In the genomic region with DNA sequence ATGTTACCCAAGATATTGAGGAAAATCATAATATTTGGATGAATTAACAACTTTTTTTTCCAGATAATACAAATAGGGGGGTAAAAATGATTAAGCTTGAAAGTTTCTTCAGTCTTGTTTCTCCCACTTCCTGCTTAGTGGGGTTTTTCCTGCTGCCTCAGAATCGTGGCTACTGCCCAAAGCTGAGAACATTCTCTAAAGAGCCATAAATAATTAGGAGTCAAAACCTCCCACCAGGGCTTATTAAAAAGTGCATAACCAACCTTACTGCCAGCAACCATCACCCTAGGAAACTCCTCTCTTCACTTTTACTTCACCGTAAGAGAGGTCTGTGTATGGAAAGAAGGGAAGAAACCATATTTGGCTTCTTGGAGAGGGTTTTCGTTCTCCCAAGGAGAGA, we compare ENCODE assay signal across 1 cellular context.
TF ChIP-seq lines count a peak whose summit lies in the region.

No MANE protein-coding gene starts in this region.

TF ChIP-seq in GM23338, 12 proteins besides CTCF, POLR2A, EP300 and RAD21 (continued from another document):
- TF ChIP-seq, protein P1, sequence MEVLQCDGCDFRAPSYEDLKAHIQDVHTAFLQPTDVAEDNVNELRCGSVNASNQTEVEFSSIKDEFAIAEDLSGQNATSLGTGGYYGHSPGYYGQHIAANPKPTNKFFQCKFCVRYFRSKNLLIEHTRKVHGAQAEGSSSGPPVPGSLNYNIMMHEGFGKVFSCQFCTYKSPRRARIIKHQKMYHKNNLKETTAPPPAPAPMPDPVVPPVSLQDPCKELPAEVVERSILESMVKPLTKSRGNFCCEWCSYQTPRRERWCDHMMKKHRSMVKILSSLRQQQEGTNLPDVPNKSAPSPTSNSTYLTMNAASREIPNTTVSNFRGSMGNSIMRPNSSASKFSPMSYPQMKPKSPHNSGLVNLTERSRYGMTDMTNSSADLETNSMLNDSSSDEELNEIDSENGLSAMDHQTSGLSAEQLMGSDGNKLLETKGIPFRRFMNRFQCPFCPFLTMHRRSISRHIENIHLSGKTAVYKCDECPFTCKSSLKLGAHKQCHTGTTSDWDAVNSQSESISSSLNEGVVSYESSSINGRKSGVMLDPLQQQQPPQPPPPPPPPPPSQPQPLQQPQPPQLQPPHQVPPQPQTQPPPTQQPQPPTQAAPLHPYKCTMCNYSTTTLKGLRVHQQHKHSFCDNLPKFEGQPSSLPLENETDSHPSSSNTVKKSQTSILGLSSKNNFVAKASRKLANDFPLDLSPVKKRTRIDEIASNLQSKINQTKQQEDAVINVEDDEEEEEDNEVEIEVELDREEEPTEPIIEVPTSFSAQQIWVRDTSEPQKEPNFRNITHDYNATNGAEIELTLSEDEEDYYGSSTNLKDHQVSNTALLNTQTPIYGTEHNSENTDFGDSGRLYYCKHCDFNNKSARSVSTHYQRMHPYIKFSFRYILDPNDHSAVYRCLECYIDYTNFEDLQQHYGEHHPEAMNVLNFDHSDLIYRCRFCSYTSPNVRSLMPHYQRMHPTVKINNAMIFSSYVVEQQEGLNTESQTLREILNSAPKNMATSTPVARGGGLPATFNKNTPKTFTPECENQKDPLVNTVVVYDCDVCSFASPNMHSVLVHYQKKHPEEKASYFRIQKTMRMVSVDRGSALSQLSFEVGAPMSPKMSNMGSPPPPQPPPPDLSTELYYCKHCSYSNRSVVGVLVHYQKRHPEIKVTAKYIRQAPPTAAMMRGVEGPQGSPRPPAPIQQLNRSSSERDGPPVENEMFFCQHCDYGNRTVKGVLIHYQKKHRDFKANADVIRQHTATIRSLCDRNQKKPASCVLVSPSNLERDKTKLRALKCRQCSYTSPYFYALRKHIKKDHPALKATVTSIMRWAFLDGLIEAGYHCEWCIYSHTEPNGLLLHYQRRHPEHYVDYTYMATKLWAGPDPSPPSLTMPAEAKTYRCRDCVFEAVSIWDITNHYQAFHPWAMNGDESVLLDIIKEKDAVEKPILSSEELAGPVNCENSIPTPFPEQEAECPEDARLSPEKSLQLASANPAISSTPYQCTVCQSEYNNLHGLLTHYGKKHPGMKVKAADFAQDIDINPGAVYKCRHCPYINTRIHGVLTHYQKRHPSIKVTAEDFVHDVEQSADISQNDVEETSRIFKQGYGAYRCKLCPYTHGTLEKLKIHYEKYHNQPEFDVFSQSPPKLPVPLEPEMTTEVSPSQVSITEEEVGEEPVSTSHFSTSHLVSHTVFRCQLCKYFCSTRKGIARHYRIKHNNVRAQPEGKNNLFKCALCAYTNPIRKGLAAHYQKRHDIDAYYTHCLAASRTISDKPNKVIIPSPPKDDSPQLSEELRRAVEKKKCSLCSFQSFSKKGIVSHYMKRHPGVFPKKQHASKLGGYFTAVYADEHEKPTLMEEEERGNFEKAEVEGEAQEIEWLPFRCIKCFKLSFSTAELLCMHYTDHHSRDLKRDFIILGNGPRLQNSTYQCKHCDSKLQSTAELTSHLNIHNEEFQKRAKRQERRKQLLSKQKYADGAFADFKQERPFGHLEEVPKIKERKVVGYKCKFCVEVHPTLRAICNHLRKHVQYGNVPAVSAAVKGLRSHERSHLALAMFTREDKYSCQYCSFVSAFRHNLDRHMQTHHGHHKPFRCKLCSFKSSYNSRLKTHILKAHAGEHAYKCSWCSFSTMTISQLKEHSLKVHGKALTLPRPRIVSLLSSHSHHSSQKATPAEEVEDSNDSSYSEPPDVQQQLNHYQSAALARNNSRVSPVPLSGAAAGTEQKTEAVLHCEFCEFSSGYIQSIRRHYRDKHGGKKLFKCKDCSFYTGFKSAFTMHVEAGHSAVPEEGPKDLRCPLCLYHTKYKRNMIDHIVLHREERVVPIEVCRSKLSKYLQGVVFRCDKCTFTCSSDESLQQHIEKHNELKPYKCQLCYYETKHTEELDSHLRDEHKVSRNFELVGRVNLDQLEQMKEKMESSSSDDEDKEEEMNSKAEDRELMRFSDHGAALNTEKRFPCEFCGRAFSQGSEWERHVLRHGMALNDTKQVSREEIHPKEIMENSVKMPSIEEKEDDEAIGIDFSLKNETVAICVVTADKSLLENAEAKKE (CRISPR knock-in tag; IDR thresholded peaks at IDR 0.05): no peak
- TF ChIP-seq STAT1 (IDR thresholded peaks at IDR 0.05; ENCODE audit: unreplicated experiment): no peak
- no peak for TF ChIP-seq ZNF114 (CRISPR knock-in tag; IDR thresholded peaks at IDR 0.05)
- no peak for TF ChIP-seq CREB1 (CRISPR knock-in tag; IDR thresholded peaks at IDR 0.05; ENCODE audit: low read depth)
